ENCODE assay signal across 12 cellular contexts in genomic region chr2:101690547-101691182, GRCh38.
"Had no signal": no experiment of that assay in that cellular context is flagged by ENCODE, and none has a peak within 500 bp of the region (broad histone marks: within the 10 kb centered on the region; RNA-seq: fewer than 3 reads in every experiment).

No MANE protein-coding gene starts in this region.

- H3K27me3 ChIP-seq: foreskin keratinocyte, right atrium auricular region, tibial nerve had no signal

- H3K27ac ChIP-seq: epithelial cell of prostate, foreskin keratinocyte, right atrium auricular region, tibial nerve had no signal

- H3K9me3 ChIP-seq: right atrium auricular region, tibial nerve had no signal

- H3K4me1 ChIP-seq: foreskin keratinocyte, tibial nerve had no signal

- H3K4me3 ChIP-seq: right atrium auricular region, tibial nerve had no signal

- DNase-seq: activated CD4-positive, alpha-beta memory T cell treated with anti-CD3 and anti-CD28 coated beads for 36 hours; activated CD4-positive, alpha-beta T cell treated with anti-CD3 and anti-CD28 coated beads for 36 hours; activated naive CD8-positive, alpha-beta T cell treated with anti-CD3 and anti-CD28 coated beads for 36 hours; amniotic stem cell; effector memory CD8-positive, alpha-beta T cell; foreskin keratinocyte; mesendoderm; occipital lobe; stimulated activated CD4-positive, alpha-beta T cell treated with anti-CD3 and anti-CD28 coated beads, Interleukin-2, amount 100 ng/mL, for 24 hours had no signal

- H3K36me3 ChIP-seq: right atrium auricular region, tibial nerve had no signal

- ATAC-seq: activated CD4-positive, alpha-beta T cell treated with anti-CD3 and anti-CD28 coated beads for 36 hours; effector memory CD8-positive, alpha-beta T cell; foreskin keratinocyte had no signal
